In genomic region chr3:9218514-9218846, GRCh38 we compare ENCODE assay signal across 4 cellular contexts.
"Had no signal": no experiment of that assay in that cellular context is flagged by ENCODE, and none has a peak within 500 bp of the region (broad histone marks: within the 10 kb centered on the region; RNA-seq: fewer than 3 reads in every experiment).

No MANE protein-coding gene starts in this region.

- H2AFZ ChIP-seq: GM23338 had no signal

- H3K9me3 Mint-ChIP-seq: GM23338, H9 had no signal

- DNase-seq: H9, HCEC 1CT, IMR-90 had no signal

- H3K27ac Mint-ChIP-seq: GM23338, H9 had no signal

- H3K4me3 ChIP-seq: GM23338 had no signal

- H3K4me3 Mint-ChIP-seq: GM23338, H9 had no signal

- ATAC-seq: GM23338 had no signal

- H3K4me2 ChIP-seq: GM23338 had no signal
